ENCODE assay signal across 20 cellular contexts in the genomic region with DNA sequence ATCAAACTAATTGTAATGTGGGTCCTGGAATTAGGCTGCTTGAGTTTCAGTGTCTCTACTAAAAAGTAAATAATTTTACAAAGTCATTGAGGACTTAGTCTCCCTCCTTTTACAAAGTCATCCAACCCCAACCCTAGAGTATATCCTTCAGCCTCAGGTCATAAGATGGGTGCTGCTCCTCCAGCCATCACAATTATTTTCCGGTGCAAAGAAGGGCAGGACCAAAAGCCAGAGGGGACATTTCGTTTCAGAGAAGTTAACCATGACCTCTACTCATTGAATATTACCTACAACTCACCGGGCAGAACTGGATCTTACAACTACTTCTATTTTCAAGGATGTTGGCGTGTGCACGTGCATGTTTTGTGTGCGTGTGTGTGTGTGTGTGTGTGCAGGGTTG.
DNase-seq lines count a peak whose midpoint lies in the region; ATAC-seq lines count a peak whose summit lies in the region.
"Had no signal": no experiment of that assay in that cellular context is flagged by ENCODE, and none has a peak within 500 bp of the region (broad histone marks: within the 10 kb centered on the region; RNA-seq: fewer than 3 reads in every experiment).

No MANE protein-coding gene starts in this region.

- no peak overlapping the region for H3K4me3 ChIP-seq in CD4-positive, alpha-beta memory T cell (ENCODE audit: low read length in 2 of 2)
- H3K4me3 ChIP-seq: BLaER1, GM12878 had no signal

- no peak for DNase-seq in activated CD4-positive, alpha-beta T cell treated with anti-CD3 and anti-CD28 coated beads for 36 hours
- DNase-seq in activated CD4-positive, alpha-beta T cell treated with anti-CD3 and anti-CD28 coated beads, Interleukin-2, amount 50 U/mL, for 1 hour: no peak
- no peak for DNase-seq in activated T-cell treated with anti-CD3 and anti-CD28 coated beads, Interleukin-2, amount 50 U/mL, for 24 hours
- no peak for DNase-seq in activated T-cell treated with anti-CD3 and anti-CD28 coated beads, Interleukin-2, amount 50 U/mL, for 72 hours
- DNase-seq in T-helper 17 cell (no peak), NAMALWA (ENCODE audit: low spot score) (no peak)
- no peak for DNase-seq in CD4-positive, alpha-beta memory T cell
- DNase-seq: 8988T; CD8-positive, alpha-beta memory T cell; COR-L47; DMS 273 treated with DMSO at 0.1 percent for 48 hours; DMS53; DND-41; EL; H9 had no signal

- no peaks in the 10 kb centered on the region for H3K36me3 ChIP-seq in CD4-positive, alpha-beta memory T cell (ENCODE audit: insufficient read depth, low read length)
- H3K36me3 ChIP-seq: BLaER1 had no signal

- no peaks in the 10 kb centered on the region for H3K9me3 ChIP-seq in T-helper 17 cell (ENCODE audit: control insufficient read depth, low read length, poor library complexity, severe bottlenecking)
- no peaks in the 10 kb centered on the region for H3K9me3 ChIP-seq in CD4-positive, alpha-beta memory T cell (ENCODE audit: control insufficient read depth in 1 of 2, low read length in 2 of 2)
- H3K9me3 ChIP-seq: BLaER1 had no signal

- H3K27ac Mint-ChIP-seq in activated CD4-positive, alpha-beta T cell treated with anti-CD3 and anti-CD28 coated beads for 36 hours: peak overlapping the region; percentile 55
- peak overlapping the region; percentile 95 for H3K27ac Mint-ChIP-seq in activated T-cell treated with anti-CD3 and anti-CD28 coated beads, Interleukin-2, amount 50 U/mL, for 24 hours
- no peak overlapping the region for H3K27ac Mint-ChIP-seq in activated T-cell treated with anti-CD3 and anti-CD28 coated beads, Interleukin-2, amount 50 U/mL, for 72 hours
- H3K27ac Mint-ChIP-seq in T-helper 17 cell: peak overlapping the region; percentile 11
- no peak overlapping the region for H3K27ac Mint-ChIP-seq in activated T-helper 17 cell treated with anti-CD3 and anti-CD28 coated beads, Interleukin-2, amount 50 U/mL, for 72 hours
- peak overlapping the region in 2 of 7 donors; percentile 21 to 83 for H3K27ac Mint-ChIP-seq in CD4-positive, alpha-beta memory T cell
- H3K27ac Mint-ChIP-seq: H9 had no signal

- H3K4me1 Mint-ChIP-seq in activated CD4-positive, alpha-beta T cell treated with anti-CD3 and anti-CD28 coated beads for 36 hours: peaks cover 83% of the 10 kb centered on the region
- H3K4me1 Mint-ChIP-seq in activated T-cell treated with anti-CD3 and anti-CD28 coated beads, Interleukin-2, amount 50 U/mL, for 24 hours (ENCODE audit: low read depth): peaks cover 88% of the 10 kb centered on the region
- H3K4me1 Mint-ChIP-seq in activated T-cell treated with anti-CD3 and anti-CD28 coated beads, Interleukin-2, amount 50 U/mL, for 72 hours (ENCODE audit: low read depth): peaks cover 90% of the 10 kb centered on the region
- H3K4me1 Mint-ChIP-seq in T-helper 17 cell: peaks cover 41% of the 10 kb centered on the region
- H3K4me1 Mint-ChIP-seq in activated T-helper 17 cell treated with anti-CD3 and anti-CD28 coated beads, Interleukin-2, amount 50 U/mL, for 72 hours: peaks cover 55% of the 10 kb centered on the region
- peaks cover 21 to 46% (median 34%) of the 10 kb centered on the region in 4 donors for H3K4me1 Mint-ChIP-seq in CD4-positive, alpha-beta memory T cell

- H3K4me3 Mint-ChIP-seq in activated CD4-positive, alpha-beta T cell treated with anti-CD3 and anti-CD28 coated beads for 36 hours: no peak overlapping the region
- no peak overlapping the region for H3K4me3 Mint-ChIP-seq in activated T-cell treated with anti-CD3 and anti-CD28 coated beads, Interleukin-2, amount 50 U/mL, for 24 hours
- peak overlapping the region in 1 of 2 donors; percentile 47 for H3K4me3 Mint-ChIP-seq in activated T-cell treated with anti-CD3 and anti-CD28 coated beads, Interleukin-2, amount 50 U/mL, for 72 hours
- peak overlapping the region; percentile 39 for H3K4me3 Mint-ChIP-seq in T-helper 17 cell
- H3K4me3 Mint-ChIP-seq in activated T-helper 17 cell treated with anti-CD3 and anti-CD28 coated beads, Interleukin-2, amount 50 U/mL, for 72 hours: peak overlapping the region; percentile 70
- peak overlapping the region in 1 of 8 donors; percentile 57 for H3K4me3 Mint-ChIP-seq in CD4-positive, alpha-beta memory T cell
- H3K4me3 Mint-ChIP-seq: CD14-positive monocyte; CD8-positive, alpha-beta memory T cell; H9 had no signal

- H3K4me1 ChIP-seq in CD4-positive, alpha-beta memory T cell (ENCODE audit: insufficient read depth, low read length): peaks cover 24% of the 10 kb centered on the region
- H3K4me1 ChIP-seq: BLaER1 had no signal

- POLR2A ChIA-PET in activated CD4-positive, alpha-beta T cell treated with anti-CD3 and anti-CD28 coated beads for 36 hours (lab: Charles Lee): interaction anchor here (0.6 to 2.3 kb wide), 2 partner anchors 62 to 73 kb away, joined by 3 to 33 read pairs; partner anchors contain the start of gene TNFSF8
- POLR2A ChIA-PET in CD4-positive, alpha-beta memory T cell (lab: Charles Lee; ENCODE audit: partially characterized antibody): interaction anchor here (3.1 kb wide), 1 partner anchor 61 kb away, joined by 39 read pairs; the partner anchor contains the start of gene TNFSF8

- H3K9me3 Mint-ChIP-seq in activated CD4-positive, alpha-beta T cell treated with anti-CD3 and anti-CD28 coated beads for 36 hours (ENCODE audit: low read depth): no peaks in the 10 kb centered on the region
- H3K9me3 Mint-ChIP-seq in activated T-cell treated with anti-CD3 and anti-CD28 coated beads, Interleukin-2, amount 50 U/mL, for 24 hours: no peaks in the 10 kb centered on the region
- no peaks in the 10 kb centered on the region for H3K9me3 Mint-ChIP-seq in activated T-cell treated with anti-CD3 and anti-CD28 coated beads, Interleukin-2, amount 50 U/mL, for 72 hours
- H3K9me3 Mint-ChIP-seq in activated T-helper 17 cell treated with anti-CD3 and anti-CD28 coated beads, Interleukin-2, amount 50 U/mL, for 72 hours: no peaks in the 10 kb centered on the region
- H3K9me3 Mint-ChIP-seq in CD4-positive, alpha-beta memory T cell: no peaks in the 10 kb centered on the region
- H3K9me3 Mint-ChIP-seq: CD8-positive, alpha-beta memory T cell; H9 had no signal

- CTCF ChIA-PET in activated CD4-positive, alpha-beta T cell treated with anti-CD3 and anti-CD28 coated beads for 36 hours (lab: Charles Lee): interaction anchor here (0.6 to 3.6 kb wide), 4 partner anchors 10 to 59 kb away, joined by 3 to 18 read pairs (median 8); no protein-coding TSS in a partner anchor
- CTCF ChIA-PET in CD4-positive, alpha-beta memory T cell (lab: Charles Lee; ENCODE audit: partially characterized antibody): interaction anchor here (1.5 to 1.8 kb wide), 2 partner anchors 21 to 61 kb away, joined by 3 to 8 read pairs; no protein-coding TSS in a partner anchor

- no peak overlapping the region for H3K27ac ChIP-seq in CD4-positive, alpha-beta memory T cell (ENCODE audit: low read depth, low read length)
- H3K27ac ChIP-seq: BLaER1 had no signal

- H3K27me3 ChIP-seq in CD4-positive, alpha-beta memory T cell (ENCODE audit: insufficient read depth, low read length): no peaks in the 10 kb centered on the region
- H3K27me3 ChIP-seq: BLaER1 had no signal

- H3K27me3 Mint-ChIP-seq in activated CD4-positive, alpha-beta T cell treated with anti-CD3 and anti-CD28 coated beads for 36 hours: no peaks in the 10 kb centered on the region
- H3K27me3 Mint-ChIP-seq in activated T-cell treated with anti-CD3 and anti-CD28 coated beads, Interleukin-2, amount 50 U/mL, for 24 hours: no peaks in the 10 kb centered on the region
- no peaks in the 10 kb centered on the region for H3K27me3 Mint-ChIP-seq in activated T-cell treated with anti-CD3 and anti-CD28 coated beads, Interleukin-2, amount 50 U/mL, for 72 hours (ENCODE audit: low read depth)
- no peaks in the 10 kb centered on the region for H3K27me3 Mint-ChIP-seq in T-helper 17 cell
- no peaks in the 10 kb centered on the region for H3K27me3 Mint-ChIP-seq in activated T-helper 17 cell treated with anti-CD3 and anti-CD28 coated beads, Interleukin-2, amount 50 U/mL, for 72 hours
- H3K27me3 Mint-ChIP-seq in CD4-positive, alpha-beta memory T cell: no peaks in the 10 kb centered on the region

- intact Hi-C loops in activated CD4-positive, alpha-beta T cell treated with anti-CD3 and anti-CD28 coated beads for 36 hours (cut with DNase I, micrococcal nuclease): no loop called here
- intact Hi-C loops in CD4-positive, alpha-beta memory T cell (cut with micrococcal nuclease): loop anchor here (5.0 to 10.0 kb wide), 2 partner anchors 34 to 66 kb away; no protein-coding TSS in a partner anchor

- ATAC-seq in activated CD4-positive, alpha-beta T cell treated with anti-CD3 and anti-CD28 coated beads for 36 hours: no peak
- no peak for ATAC-seq in activated T-cell treated with anti-CD3 and anti-CD28 coated beads, Interleukin-2, amount 50 U/mL, for 72 hours (replicated peaks in 1 of 2)
- no peak for ATAC-seq in T-helper 17 cell
- no peak for ATAC-seq in activated T-helper 17 cell treated with anti-CD3 and anti-CD28 coated beads, Interleukin-2, amount 50 U/mL, for 72 hours (replicated peaks)
- ATAC-seq: GM12878, HepG2 had no signal

- H3K36me3 Mint-ChIP-seq in activated CD4-positive, alpha-beta T cell treated with anti-CD3 and anti-CD28 coated beads for 36 hours (ENCODE audit: low read depth): no peaks in the 10 kb centered on the region
- no peaks in the 10 kb centered on the region for H3K36me3 Mint-ChIP-seq in activated T-cell treated with anti-CD3 and anti-CD28 coated beads, Interleukin-2, amount 50 U/mL, for 24 hours (ENCODE audit: low read depth)
- peaks cover 0 to 2% of the 10 kb centered on the region in 2 donors for H3K36me3 Mint-ChIP-seq in activated T-cell treated with anti-CD3 and anti-CD28 coated beads, Interleukin-2, amount 50 U/mL, for 72 hours (ENCODE audit: insufficient read depth in 2 of 2)
- H3K36me3 Mint-ChIP-seq in T-helper 17 cell (ENCODE audit: low read depth): no peaks in the 10 kb centered on the region
- no peaks in the 10 kb centered on the region for H3K36me3 Mint-ChIP-seq in activated T-helper 17 cell treated with anti-CD3 and anti-CD28 coated beads, Interleukin-2, amount 50 U/mL, for 72 hours (ENCODE audit: low read depth)
- H3K36me3 Mint-ChIP-seq in CD4-positive, alpha-beta memory T cell: no peaks in the 10 kb centered on the region
- H3K36me3 Mint-ChIP-seq: CD8-positive, alpha-beta memory T cell had no signal

Comparison
In these comparisons a context has a peak if more than half of its experiments do, and no peak if none do; other contexts are left out.
1. H3K27ac Mint-ChIP-seq: peak in activated CD4-positive, alpha-beta T cell treated with anti-CD3 and anti-CD28 coated beads for 36 hours (single experiment), activated T-cell treated with anti-CD3 and anti-CD28 coated beads, Interleukin-2, amount 50 U/mL, for 24 hours (single experiment) and T-helper 17 cell (single experiment); none in activated T-cell treated with anti-CD3 and anti-CD28 coated beads, Interleukin-2, amount 50 U/mL, for 72 hours (single experiment) and activated T-helper 17 cell treated with anti-CD3 and anti-CD28 coated beads, Interleukin-2, amount 50 U/mL, for 72 hours (single experiment).
2. H3K4me3 Mint-ChIP-seq: peak in T-helper 17 cell (single experiment) and activated T-helper 17 cell treated with anti-CD3 and anti-CD28 coated beads, Interleukin-2, amount 50 U/mL, for 72 hours (single experiment); none in activated CD4-positive, alpha-beta T cell treated with anti-CD3 and anti-CD28 coated beads for 36 hours (single experiment) and activated T-cell treated with anti-CD3 and anti-CD28 coated beads, Interleukin-2, amount 50 U/mL, for 24 hours (single experiment).